In the genomic region with DNA sequence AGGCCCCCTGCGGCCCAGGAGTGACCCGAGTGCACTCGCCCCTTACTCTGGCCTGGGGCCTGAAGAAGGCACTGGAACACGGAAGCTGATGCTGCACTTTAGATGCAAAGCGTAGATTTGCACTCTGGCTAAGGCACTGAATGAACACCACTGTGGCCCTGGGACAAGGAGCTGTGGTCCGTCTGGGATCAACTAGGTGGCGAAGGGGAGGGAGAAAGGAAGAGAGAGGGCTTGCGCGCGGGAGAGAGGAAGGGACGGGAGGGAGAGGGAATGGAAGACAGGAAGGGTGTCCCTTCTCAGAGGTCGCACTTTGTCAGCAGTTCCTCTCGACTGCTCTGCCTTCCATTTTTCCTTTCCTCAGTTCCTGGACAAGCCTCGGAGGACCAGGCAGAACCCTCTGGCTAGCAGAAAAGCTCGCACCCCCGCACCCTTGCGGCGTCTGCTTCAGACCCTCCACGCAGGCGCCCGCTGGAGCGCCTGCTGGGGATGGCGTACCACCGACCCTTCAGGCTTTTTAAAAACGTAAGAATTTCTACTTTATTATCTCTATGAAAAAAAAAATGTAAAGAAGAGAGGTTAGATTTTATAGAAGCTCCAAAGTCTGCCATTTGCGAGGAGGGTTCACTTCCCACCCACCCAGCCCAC, we compare ENCODE assay signal across 15 cellular contexts. TPM values are rescaled to one million over a fixed set of nuclear protein-coding genes. Genes with fewer than 3 reads are reported as not detected.
DNase-seq lines count a peak whose midpoint lies in the region; ATAC-seq and TF ChIP-seq lines count a peak whose summit lies in the region.
"Had no signal": no experiment of that assay in that cellular context is flagged by ENCODE, and none has a peak within 500 bp of the region (broad histone marks: within the 10 kb centered on the region; RNA-seq: fewer than 3 reads in every experiment).

No MANE protein-coding gene starts in this region.

- H3K27ac ChIP-seq in iPS DF 6.9 (ENCODE audit: low read length) (no peak overlapping the region), psoas muscle (no peak overlapping the region)
- H3K27ac ChIP-seq: BLaER1 had no signal

- H3K36me3 ChIP-seq in iPS DF 6.9 (ENCODE audit: control insufficient read depth, insufficient read depth, low read length) (no peaks in the 10 kb centered on the region), psoas muscle (ENCODE audit: insufficient read depth in 1 of 2, low read depth in 1 of 2) (no peaks in the 10 kb centered on the region)
- H3K36me3 ChIP-seq: BLaER1 had no signal

- WGBS in iPS DF 6.9 (ENCODE audit: insufficient coverage, insufficient read length), result no CpG with 5 or more reads among the region's 26 CpGs
- 2% methylated on average over 26 of the region's 26 CpGs for WGBS in psoas muscle, 3 donors

- H3K9me3 Mint-ChIP-seq in WTC11, result no peaks in the 10 kb centered on the region
- H3K9me3 Mint-ChIP-seq: activated T-helper 2 cell treated with anti-CD3 and anti-CD28 coated beads, Interferon-gamma antibody, Interleukin-2, Interleukin-4, amounts not matched to agents 10 μg/mL and 5 μg/mL and 100 μg/mL, durations not matched to agents 14 hours and 24 hours and 36 hours had no signal

- no peaks in the 10 kb centered on the region for H3K4me1 ChIP-seq in iPS DF 6.9 (ENCODE audit: control insufficient read depth, insufficient read depth, low read length)
- H3K4me1 ChIP-seq in psoas muscle, result no peaks in the 10 kb centered on the region
- H3K4me1 ChIP-seq: BLaER1 had no signal

- POLR2A ChIA-PET in WTC11 (lab: Charles Lee), result interaction anchor here (1.3 kb wide), 1 partner anchor 25 kb away, joined by 3 read pairs; no protein-coding TSS in a partner anchor

- ATAC-seq in WTC11, result peak; percentile 69
- ATAC-seq in psoas muscle, result no peak
- ATAC-seq in GM21526 (IDR thresholded peaks at IDR 0.05; ENCODE audit: low FRiP score, unreplicated experiment), result no peak
- ATAC-seq: activated CD4-positive, alpha-beta T cell treated with anti-CD3 and anti-CD28 coated beads for 36 hours; esophagus mucosa had no signal

- H3K27ac Mint-ChIP-seq in WTC11, result no peak overlapping the region
- H3K27ac Mint-ChIP-seq: activated CD4-positive, alpha-beta T cell treated with anti-CD3 and anti-CD28 coated beads for 36 hours; activated T-helper 2 cell treated with anti-CD3 and anti-CD28 coated beads, Interferon-gamma antibody, Interleukin-2, Interleukin-4, amounts not matched to agents 10 μg/mL and 5 μg/mL and 100 μg/mL, durations not matched to agents 14 hours and 24 hours and 36 hours had no signal

- peak overlapping the region; percentile 57; the same call in 1 of the 2 replicates for H3K4me3 ChIP-seq in iPS DF 6.9 (ENCODE audit: low read length)
- H3K4me3 ChIP-seq in psoas muscle, result peak overlapping the region; percentile 13
- H3K4me3 ChIP-seq: BLaER1 had no signal

- TF ChIP-seq CTCF in WTC11 (IDR thresholded peaks at IDR 0.05) (no peak), psoas muscle (IDR thresholded peaks at IDR 0.05) (no peak)

- intact Hi-C loops in psoas muscle (cut with DNase I), result no loop called here

- peaks cover 44% of the 10 kb centered on the region for H3K4me1 Mint-ChIP-seq in WTC11
- H3K4me1 Mint-ChIP-seq: activated CD4-positive, alpha-beta T cell treated with anti-CD3 and anti-CD28 coated beads for 36 hours had no signal

- H3K27me3 Mint-ChIP-seq in WTC11 (ENCODE audit: low read depth), result peaks cover 94% of the 10 kb centered on the region

- peaks cover 26% of the 10 kb centered on the region for H3K27me3 ChIP-seq in iPS DF 6.9 (ENCODE audit: control insufficient read depth, insufficient read depth, low read length)
- peaks cover 3 to 53% (median 17%) of the 10 kb centered on the region in 3 donors for H3K27me3 ChIP-seq in psoas muscle (ENCODE audit: insufficient read depth in 3 of 3, low read length in 2 of 3)
- H3K27me3 ChIP-seq: BLaER1 had no signal

- no peaks in the 10 kb centered on the region for H3K36me3 Mint-ChIP-seq in WTC11

- peak overlapping the region; percentile 89 for H3K4me3 Mint-ChIP-seq in WTC11
- H3K4me3 Mint-ChIP-seq: activated CD4-positive, alpha-beta T cell treated with anti-CD3 and anti-CD28 coated beads for 36 hours had no signal

- DNase-seq in D341Med (ENCODE audit: low spot score), result peak; percentile 15
- DNase-seq in WTC11 (ENCODE audit: low spot score), result peak; percentile 59
- DNase-seq in iPS DF 6.9 (ENCODE audit: low read depth, low spot score), result no peak
- no peak for DNase-seq in psoas muscle
- DNase-seq in activated CD4-positive, alpha-beta T cell treated with anti-CD3 and anti-CD28 coated beads for 48 hours, result no peak
- DNase-seq in activated T-cell treated with anti-CD3 and anti-CD28 coated beads for 4 hours, result no peak
- DNase-seq in stimulated activated CD4-positive, alpha-beta T cell treated with anti-CD3 and anti-CD28 coated beads, Interleukin-4, amount 100 ng/mL, for 4 hours, result no peak
- DNase-seq: activated CD4-positive, alpha-beta T cell treated with anti-CD3 and anti-CD28 coated beads for 36 hours; Kasumi-1; NCI-H2107 had no signal

- H3K9me3 ChIP-seq in iPS DF 6.9 (ENCODE audit: control insufficient read depth, insufficient read depth, low read length) (no peaks in the 10 kb centered on the region), psoas muscle (no peaks in the 10 kb centered on the region)

- CTCF ChIA-PET in WTC11 (lab: Charles Lee), result interaction anchor here (1.3 to 2.8 kb wide), 3 partner anchors 22 to 348 kb away, joined by 4 to 11 read pairs (median 6); no protein-coding TSS in a partner anchor

TF ChIP-seq in WTC11, 78 proteins besides CTCF, POLR2A, EP300 and RAD21:
- TF ChIP-seq ZNF121 (CRISPR knock-in tag; IDR thresholded peaks at IDR 0.05) (peak; percentile 84; the same call in 1 of the 2 replicates), ETV6 (CRISPR knock-in tag; IDR thresholded peaks at IDR 0.05) (peak; percentile 71; the same call in 1 of the 2 replicates)
- TF ChIP-seq, protein P1, sequence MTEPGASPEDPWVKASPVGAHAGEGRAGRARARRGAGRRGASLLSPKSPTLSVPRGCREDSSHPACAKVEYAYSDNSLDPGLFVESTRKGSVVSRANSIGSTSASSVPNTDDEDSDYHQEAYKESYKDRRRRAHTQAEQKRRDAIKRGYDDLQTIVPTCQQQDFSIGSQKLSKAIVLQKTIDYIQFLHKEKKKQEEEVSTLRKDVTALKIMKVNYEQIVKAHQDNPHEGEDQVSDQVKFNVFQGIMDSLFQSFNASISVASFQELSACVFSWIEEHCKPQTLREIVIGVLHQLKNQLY (CRISPR knock-in tag; IDR thresholded peaks at IDR 0.05), result no peak

RNA-seq across cellular contexts. Expression of a gene that starts 1.2 kb away (rescaled TPM):
- total RNA-seq in WTC11 (2021) (not detected in 3 replicates), psoas muscle (not detected)
- not detected for polyA plus RNA-seq in psoas muscle
- total RNA-seq: activated CD4-positive, alpha-beta T cell treated with anti-CD3 and anti-CD28 coated beads for 36 hours; activated T-helper 2 cell treated with anti-CD3 and anti-CD28 coated beads, Interferon-gamma antibody, Interleukin-2, Interleukin-4, amounts not matched to agents 10 μg/mL and 5 μg/mL and 100 μg/mL, durations not matched to agents 14 hours and 24 hours and 36 hours; esophagus mucosa had no signal
- polyA plus RNA-seq: keratinocyte had no signal

RNA-seq across cellular contexts. Expression of a gene that starts 26.6 kb away (rescaled TPM):
- total RNA-seq in WTC11 (2021) (0.23 to 0.37 TPM in 2 of 3 replicates, not detected in the other), psoas muscle (1 to 10 TPM in 1 of 4 donors, under 1 TPM in 2, not detected in 1; 0.20 to 1.1 (median 0.32) TPM)
- under 1 TPM; 0.27 to 0.49 (median 0.46) TPM for polyA plus RNA-seq in psoas muscle

Comparison
In these comparisons a context has a peak if more than half of its experiments do, and no peak if none do; other contexts are left out.
1. DNase-seq: peak in D341Med (single experiment) and WTC11 (single experiment); none in iPS DF 6.9 (single experiment), psoas muscle (0 of 2), activated CD4-positive, alpha-beta T cell treated with anti-CD3 and anti-CD28 coated beads for 48 hours (single experiment), activated T-cell treated with anti-CD3 and anti-CD28 coated beads for 4 hours (single experiment) and stimulated activated CD4-positive, alpha-beta T cell treated with anti-CD3 and anti-CD28 coated beads, Interleukin-4, amount 100 ng/mL, for 4 hours (0 of 2).